ENCODE assay signal across 9 cellular contexts in genomic region chr10:122461367-122461728, GRCh38. TPM values are rescaled to one million over a fixed set of nuclear protein-coding genes. Genes with fewer than 3 reads are reported as not detected.
A peak's percentile ranks its signal among the peaks of the same experiment; 100 is the strongest.
DNase-seq lines count a peak whose midpoint lies in the region; ATAC-seq and TF ChIP-seq lines count a peak whose summit lies in the region.
"Had no signal": no experiment of that assay in that cellular context is flagged by ENCODE, and none has a peak within 500 bp of the region (broad histone marks: within the 10 kb centered on the region; RNA-seq: fewer than 3 reads in every experiment).

TSS of gene HTRA1 (plus strand) at chr10:122461553. CDS start at chr10:122461653, 100 bp downstream.

- H3K4me3 Mint-ChIP-seq in T-cell = peak within 1 kb of the TSS; percentile 79 to 81 (median 81)

- H3K27me3 ChIP-seq in esophagus squamous epithelium = peaks cover 0 to 67% (median 0%) of the 10 kb centered on the region in 4 donors
- H3K27me3 ChIP-seq in mononuclear cell (ENCODE audit: insufficient read depth, low read length) = peaks cover 80% of the 10 kb centered on the region
- no peaks in the 10 kb centered on the region for H3K27me3 ChIP-seq in tibial artery

- H3K27ac Mint-ChIP-seq in T-cell = no peak within 1 kb of the TSS

- no peaks in the 10 kb centered on the region for H3K9me3 Mint-ChIP-seq in T-cell

- H3K27ac ChIP-seq in esophagus squamous epithelium = peak within 1 kb of the TSS; percentile 67 to 90 (median 87)
- peak within 1 kb of the TSS; percentile 93 to 94 for H3K27ac ChIP-seq in tibial artery
- H3K27ac ChIP-seq: 22Rv1 had no signal

- no CpG with 5 or more reads among the region's 56 CpGs for WGBS in esophagus squamous epithelium, 2 donors

- peaks cover 14 to 22% (median 19%) of the 10 kb centered on the region in 3 donors for H3K4me1 Mint-ChIP-seq in T-cell

- TF ChIP-seq CTCF in esophagus squamous epithelium (IDR thresholded peaks at IDR 0.05) (no peak), tibial artery (IDR thresholded peaks at IDR 0.05) (no peak)

- TF ChIP-seq POLR2A in esophagus squamous epithelium (IDR thresholded peaks at IDR 0.05) = peak in 2 of 4 donors; percentile 48 to 59

- CTCF ChIA-PET in T-cell (lab: Charles Lee) = no interaction called here

- no peaks in the 10 kb centered on the region for H3K36me3 Mint-ChIP-seq in T-cell

- peak; percentile 78 for DNase-seq in DMS 273 (lab: John Stamatoyannopoulos, UW; ENCODE audit: unreplicated experiment)
- DNase-seq in DMS 273 treated with DMSO at 0.1 percent for 48 hours (lab: John Stamatoyannopoulos, UW) = no peak
- no peak for DNase-seq in T-cell
- DNase-seq in esophagus squamous epithelium (lab: John Stamatoyannopoulos, UW) = no peak
- DNase-seq in tibial artery = peak; percentile 75 to 93

- ATAC-seq in T-cell (replicated peaks in 1 of 4) (peak in 2 of 4 experiments; percentile 22 to 26), GM21528 (IDR thresholded peaks at IDR 0.05; ENCODE audit: low FRiP score, unreplicated experiment) (no peak), HG03521 (IDR thresholded peaks at IDR 0.05; ENCODE audit: unreplicated experiment) (no peak)

- no peaks in the 10 kb centered on the region for H3K36me3 ChIP-seq in esophagus squamous epithelium
- H3K36me3 ChIP-seq in tibial artery = no peaks in the 10 kb centered on the region

- peaks cover 7 to 46% (median 12%) of the 10 kb centered on the region in 3 donors for H3K4me1 ChIP-seq in esophagus squamous epithelium
- H3K4me1 ChIP-seq in mononuclear cell (ENCODE audit: insufficient read depth, low read length) = peaks cover 24% of the 10 kb centered on the region
- peaks cover 0 to 37% (median 28%) of the 10 kb centered on the region in 4 donors for H3K4me1 ChIP-seq in tibial artery

- POLR2A ChIA-PET in T-cell (lab: Charles Lee) = no interaction called here

- H3K27me3 Mint-ChIP-seq in T-cell = peaks cover 52 to 67% of the 10 kb centered on the region in 2 donors

- H3K9me3 ChIP-seq in esophagus squamous epithelium (no peaks in the 10 kb centered on the region), mononuclear cell (ENCODE audit: low read depth, low read length) (no peaks in the 10 kb centered on the region), tibial artery (no peaks in the 10 kb centered on the region)

- intact Hi-C loops in esophagus squamous epithelium (cut with DNase I) = no loop called here
- intact Hi-C loops in tibial artery (cut with DNase I; ENCODE audit: low total_unique reads) = no loop called here

- peak within 1 kb of the TSS; percentile 47 to 86 (median 64) for H3K4me3 ChIP-seq in esophagus squamous epithelium
- H3K4me3 ChIP-seq in mononuclear cell (ENCODE audit: low read length) = peak within 1 kb of the TSS; percentile 6
- H3K4me3 ChIP-seq in tibial artery = peak within 1 kb of the TSS; percentile 85 to 95

RNA-seq across cellular contexts. Expression of gene HTRA1, which starts in this region (rescaled TPM):
- total RNA-seq in T-cell (under 1 TPM in 3 of 5 donors, not detected in 2; 0.51 to 0.56 (median 0.55) TPM), esophagus squamous epithelium (10 to 100 TPM in 3 of 4 donors, 1 to 10 TPM in 1; 6.3 to 62.2 (median 25.8) TPM), mononuclear cell (2.2 TPM)

Comparison
In these comparisons a context has a peak if more than half of its experiments do, and no peak if none do; other contexts are left out.
1. DNase-seq: peak in DMS 273 (single experiment) and tibial artery (2 of 2); none in DMS 273 treated with DMSO at 0.1 percent for 48 hours (single experiment), T-cell (0 of 34) and esophagus squamous epithelium (single experiment).
2. H3K4me3 ChIP-seq: peak in every context shown above with its lines; median percentile 90 in tibial artery; 64 in esophagus squamous epithelium; 6 in mononuclear cell.